In the genomic region with DNA sequence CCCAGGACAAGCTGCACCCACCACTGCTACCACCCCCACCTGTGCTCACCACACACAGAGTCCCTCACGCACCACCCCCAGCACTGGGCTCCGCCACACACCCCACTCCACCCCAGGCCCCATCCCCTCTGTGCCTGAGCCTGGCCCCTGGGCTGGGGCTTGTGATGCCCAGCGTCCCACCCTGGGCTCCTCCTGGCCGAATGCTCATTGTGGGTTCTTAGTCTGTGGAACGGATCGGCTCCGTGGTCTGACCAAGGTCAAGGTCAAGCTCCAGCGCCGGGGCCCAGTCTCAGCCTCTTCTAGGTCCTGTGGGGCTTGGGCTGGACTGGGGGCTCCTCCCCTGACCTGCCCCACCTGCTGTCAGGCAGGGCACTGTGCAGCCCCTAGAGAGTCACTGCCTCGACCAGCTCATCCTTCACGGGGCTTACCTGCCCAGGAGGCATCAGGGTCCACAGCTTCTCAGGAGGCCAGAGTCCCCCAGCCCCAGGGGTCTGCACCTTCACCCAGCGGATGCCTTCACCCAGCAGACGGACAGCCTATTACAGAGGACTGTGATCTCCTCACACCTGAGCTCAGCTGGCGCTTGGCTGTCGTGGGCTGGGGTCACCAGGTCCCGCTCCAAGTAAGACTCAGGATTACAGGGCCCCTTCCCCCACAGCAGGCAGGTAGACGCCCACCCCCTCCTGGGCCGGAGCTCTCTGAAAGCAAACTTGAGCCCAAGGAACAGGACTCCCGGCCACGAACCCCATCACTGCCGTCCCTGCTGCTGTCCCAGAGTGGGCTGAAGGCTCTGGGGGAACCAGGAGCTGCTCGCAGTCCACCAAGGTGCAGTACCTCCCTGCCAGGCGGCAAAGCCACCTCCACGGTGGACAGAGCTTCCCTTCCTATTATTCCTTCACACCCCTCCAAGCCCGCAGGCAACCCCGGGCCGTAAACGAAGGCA, we compare ENCODE assay signal across 21 cellular contexts. TPM values are rescaled to one million over a fixed set of nuclear protein-coding genes. Genes with fewer than 3 reads are reported as not detected.
DNase-seq lines count a peak whose midpoint lies in the region; ATAC-seq and TF ChIP-seq lines count a peak whose summit lies in the region.
"Had no signal": no experiment of that assay in that cellular context is flagged by ENCODE, and none has a peak within 500 bp of the region (broad histone marks: within the 10 kb centered on the region; RNA-seq: fewer than 3 reads in every experiment).

No MANE protein-coding gene starts in this region.

- H3K27me3 ChIP-seq in right cardiac atrium (ENCODE audit: control insufficient read depth, insufficient read depth): no peaks in the 10 kb centered on the region
- peaks cover 0 to 18% (median 5%) of the 10 kb centered on the region in 3 experiments for H3K27me3 ChIP-seq in neuronal stem cell (ENCODE audit: control insufficient read depth in 3 of 3, insufficient read depth in 3 of 3, low read depth in 1 of 3, low read length in 3 of 3)
- H3K27me3 ChIP-seq in neural progenitor cell: peaks cover 16% of the 10 kb centered on the region

- H3K79me1 ChIP-seq in neuronal stem cell (ENCODE audit: low read depth, low read length): no peaks in the 10 kb centered on the region

- H3K9ac ChIP-seq in neuronal stem cell (ENCODE audit: low read depth, low read length, poor library complexity) (no peak overlapping the region), neural progenitor cell (no peak overlapping the region)
- H3K9ac ChIP-seq: BLaER1 treated with 17β-estradiol and CSF1 and Interleukin-3, amounts not matched to agents 10 nM and 100 nM; GM23248 had no signal

- H2AK5ac ChIP-seq in neuronal stem cell (ENCODE audit: low read depth, low read length): peak overlapping the region; percentile 54

- H4K20me1 ChIP-seq in neural progenitor cell (ENCODE audit: low read depth): no peaks in the 10 kb centered on the region

- H3K4ac ChIP-seq in neuronal stem cell (ENCODE audit: low read length): no peak overlapping the region

- H3K27ac ChIP-seq in right cardiac atrium (ENCODE audit: low read length) (no peak overlapping the region), neuronal stem cell (replicated peaks; ENCODE audit: low read length) (no peak overlapping the region), neural progenitor cell (no peak overlapping the region)
- H3K27ac ChIP-seq: BLaER1 treated with 17β-estradiol and CSF1 and Interleukin-3, amounts not matched to agents 10 nM and 100 nM; GM23248 had no signal

- peak overlapping the region; percentile 35 for H3K18ac ChIP-seq in neuronal stem cell (ENCODE audit: low read length)

- H3K36me3 Mint-ChIP-seq in chondrocyte (ENCODE audit: low read depth): no peaks in the 10 kb centered on the region
- no peaks in the 10 kb centered on the region for H3K36me3 Mint-ChIP-seq in neural progenitor cell
- H3K36me3 Mint-ChIP-seq: CD8-positive, alpha-beta T cell had no signal

- WGBS in right cardiac atrium: 85% methylated on average over 28 of the region's 28 CpGs
- WGBS in neuronal stem cell (ENCODE audit: extremely low coverage in 2 of 2, insufficient read length in 2 of 2, insufficient replicate concordance in 1 of 2), 2 donors: no CpG with 5 or more reads among the region's 28 CpGs

- no peak overlapping the region for H2BK5ac ChIP-seq in neuronal stem cell (ENCODE audit: low read length)

- H3F3A ChIP-seq in neural progenitor cell (ENCODE audit: low read depth): peaks cover 3% of the 10 kb centered on the region

- no peaks in the 10 kb centered on the region for H3K4me1 Mint-ChIP-seq in chondrocyte (ENCODE audit: low read depth)
- peaks cover 3% of the 10 kb centered on the region for H3K4me1 Mint-ChIP-seq in neural progenitor cell
- H3K4me1 Mint-ChIP-seq: B cell had no signal

- no peak overlapping the region for H4K91ac ChIP-seq in neuronal stem cell (ENCODE audit: low read depth, low read length, poor library complexity)

- H3K9me3 ChIP-seq in right cardiac atrium (ENCODE audit: control insufficient read depth, low read length) (no peaks in the 10 kb centered on the region), neuronal stem cell (replicated peaks in 1 of 2; ENCODE audit: control insufficient read depth in 2 of 2, insufficient read depth in 1 of 2, low read depth in 1 of 2, low read length in 2 of 2) (peaks cover 0 to 4% of the 10 kb centered on the region in 2 donors), neural progenitor cell (ENCODE audit: low read depth) (no peaks in the 10 kb centered on the region)
- H3K9me3 ChIP-seq: BLaER1 treated with 17β-estradiol and CSF1 and Interleukin-3, amounts not matched to agents 10 nM and 100 nM; HAP-1 had no signal

- H3K36me3 ChIP-seq in neuronal stem cell (replicated peaks in 1 of 2; ENCODE audit: control insufficient read depth in 2 of 2, insufficient read depth in 2 of 2, low read length in 2 of 2) (peaks cover 0 to 5% of the 10 kb centered on the region in 2 donors), neural progenitor cell (no peaks in the 10 kb centered on the region)
- H3K36me3 ChIP-seq: BLaER1 treated with 17β-estradiol and CSF1 and Interleukin-3, amounts not matched to agents 10 nM and 100 nM; HAP-1 had no signal

- H3K27me3 Mint-ChIP-seq in chondrocyte (ENCODE audit: low read depth) (peaks cover 28% of the 10 kb centered on the region), neural progenitor cell (ENCODE audit: insufficient read depth, low read depth) (peaks cover 10% of the 10 kb centered on the region)

- DNase-seq in right cardiac atrium (peak in 2 of 3 donors; percentile 28 to 46), Right ventricle myocardium superior (no peak), chondrocyte (ENCODE audit: low spot score) (peak; percentile 83), neuronal stem cell (ENCODE audit: low spot score) (no peak), GDM1 (lab: John Stamatoyannopoulos, UW) (no peak), HPDE6-E6E7 (ENCODE audit: extremely low spot score) (no peak), neural progenitor cell (ENCODE audit: low spot score) (no peak)
- DNase-seq: 8988T, Calu3, DND-41, EL, GM23248 had no signal

- H3K9me3 Mint-ChIP-seq in chondrocyte (ENCODE audit: low read depth): no peaks in the 10 kb centered on the region
- peaks cover 3% of the 10 kb centered on the region for H3K9me3 Mint-ChIP-seq in neural progenitor cell
- H3K9me3 Mint-ChIP-seq: CD8-positive, alpha-beta T cell had no signal

- H3K4me3 Mint-ChIP-seq in chondrocyte (ENCODE audit: unreplicated experiment) (no peak overlapping the region), neural progenitor cell (no peak overlapping the region)
- H3K4me3 Mint-ChIP-seq: B cell; CD8-positive, alpha-beta T cell had no signal

- no peak overlapping the region for H2AFZ ChIP-seq in neuronal stem cell (ENCODE audit: low read length)
- no peak overlapping the region for H2AFZ ChIP-seq in neural progenitor cell (replicated peaks)
- H2AFZ ChIP-seq: GM23248 had no signal

- H3K23ac ChIP-seq in neuronal stem cell (ENCODE audit: low read depth, low read length, poor library complexity): peak overlapping the region; percentile 17

- H2BK12ac ChIP-seq in neuronal stem cell (ENCODE audit: low read length): no peak overlapping the region

- H3K27ac Mint-ChIP-seq in chondrocyte (ENCODE audit: unreplicated experiment) (no peak overlapping the region), neural progenitor cell (no peak overlapping the region)
- H3K27ac Mint-ChIP-seq: B cell; CD8-positive, alpha-beta T cell had no signal

- no peak overlapping the region for H4K8ac ChIP-seq in neuronal stem cell (ENCODE audit: low read depth, low read length)

- no peaks in the 10 kb centered on the region for H3K4me1 ChIP-seq in right cardiac atrium (ENCODE audit: control insufficient read depth, insufficient read depth, low read length)
- H3K4me1 ChIP-seq in neuronal stem cell (ENCODE audit: control insufficient read depth in 2 of 2, insufficient read depth in 1 of 2, low read depth in 1 of 2, low read length in 2 of 2): no peaks in the 10 kb centered on the region
- no peaks in the 10 kb centered on the region for H3K4me1 ChIP-seq in neural progenitor cell
- H3K4me1 ChIP-seq: HAP-1 had no signal

- TF ChIP-seq CTCF in chondrocyte (IDR thresholded peaks at IDR 0.05) (no peak), neural progenitor cell (IDR thresholded peaks at IDR 0.05) (no peak)

- no peaks in the 10 kb centered on the region for H3K79me2 ChIP-seq in neural progenitor cell (ENCODE audit: low read depth)

- intact Hi-C loops in right cardiac atrium (cut with DNase I): no loop called here
- intact Hi-C loops in Right ventricle myocardium superior (cut with DNase I): no loop called here

- H3K4me3 ChIP-seq in right cardiac atrium (ENCODE audit: low read length) (no peak overlapping the region), neuronal stem cell (ENCODE audit: low read length in 2 of 2) (no peak overlapping the region), neural progenitor cell (no peak overlapping the region)
- H3K4me3 ChIP-seq: BLaER1 treated with 17β-estradiol and CSF1 and Interleukin-3, amounts not matched to agents 10 nM and 100 nM; GM23248; HAP-1 had no signal

- ATAC-seq in right cardiac atrium (no peak), Right ventricle myocardium superior (ENCODE audit: poor library complexity) (no peak)
- ATAC-seq: CD8-positive, alpha-beta T cell had no signal

- peak overlapping the region; percentile 94 for H3K14ac ChIP-seq in neuronal stem cell (ENCODE audit: low read length)

- no peak overlapping the region for H2BK15ac ChIP-seq in neuronal stem cell (ENCODE audit: low read length)

- peak overlapping the region; percentile 63 for H2BK120ac ChIP-seq in neuronal stem cell (ENCODE audit: low read depth, low read length)

- no peak overlapping the region for H3K4me2 ChIP-seq in neuronal stem cell (ENCODE audit: insufficient read depth, low read length, poor library complexity, severe bottlenecking)
- no peak overlapping the region for H3K4me2 ChIP-seq in neural progenitor cell
- H3K4me2 ChIP-seq: BLaER1 treated with 17β-estradiol and CSF1 and Interleukin-3, amounts not matched to agents 10 nM and 100 nM had no signal

RNA-seq across cellular contexts. Expression of gene UTF1, which starts 15.3 kb away (rescaled TPM):
- total RNA-seq in right cardiac atrium: not detected
- polyA plus RNA-seq in right cardiac atrium: not detected
- total RNA-seq in Right ventricle myocardium superior: not detected
- total RNA-seq in chondrocyte: not detected in 3 replicates
- 0.35 TPM for polyA plus RNA-seq in neuronal stem cell (2013, experiment 1 of 2)
- polyA plus RNA-seq in neuronal stem cell (2013, experiment 2 of 2): 0.33 TPM
- not detected in 2 replicates for total RNA-seq in neural progenitor cell (ENCODE audit: low replicate concordance)
- total RNA-seq: A673; Calu3; CD8-positive, alpha-beta T cell; G401; GM23248; H4; HT1080 had no signal
- polyA plus RNA-seq: AG04450, GM23248 had no signal

RNA-seq across cellular contexts. Expression of gene VENTX, which starts 22.9 kb away (rescaled TPM):
- under 1 TPM; 0.45 to 0.89 (median 0.68) TPM for total RNA-seq in right cardiac atrium
- 0.48 TPM for polyA plus RNA-seq in right cardiac atrium
- 0.43 TPM for total RNA-seq in Right ventricle myocardium superior
- total RNA-seq in chondrocyte: not detected in 3 replicates
- polyA plus RNA-seq in neuronal stem cell (2013, experiment 1 of 2): 0.42 TPM
- 0.35 TPM for polyA plus RNA-seq in neuronal stem cell (2013, experiment 2 of 2)
- 1.0 TPM in 1 of 2 replicates, not detected in the other for total RNA-seq in neural progenitor cell (ENCODE audit: low replicate concordance)
- total RNA-seq: A673; B cell; Calu3; CD8-positive, alpha-beta T cell; G401; GM23248; H4 had no signal
- polyA plus RNA-seq: AG04450, GM23248 had no signal

RNA-seq across cellular contexts. Expression of gene KNDC1, which starts 54.7 kb away (rescaled TPM):
- total RNA-seq in right cardiac atrium: 1 to 10 TPM in 2 of 4 donors, under 1 TPM in 2; 0.41 to 1.4 (median 0.91) TPM
- 0.23 TPM for polyA plus RNA-seq in right cardiac atrium
- not detected for total RNA-seq in Right ventricle myocardium superior
- 0.24 to 0.72 TPM (median 0.55 TPM) in 3 replicates for total RNA-seq in chondrocyte
- polyA plus RNA-seq in neuronal stem cell (2013, experiment 1 of 2): 6.4 TPM
- polyA plus RNA-seq in neuronal stem cell (2013, experiment 2 of 2): 6.1 TPM
- 1.8 and 5.6 TPM in 2 replicates for total RNA-seq in neural progenitor cell (ENCODE audit: low replicate concordance)
- total RNA-seq: A673; CD8-positive, alpha-beta T cell; HT1080 had no signal

Comparison
In these comparisons a context has a peak if more than half of its experiments do, and no peak if none do; other contexts are left out.
1. DNase-seq: peak in right cardiac atrium (2 of 3) and chondrocyte (single experiment); none in Right ventricle myocardium superior (single experiment), neuronal stem cell (single experiment), GDM1 (single experiment), HPDE6-E6E7 (single experiment) and neural progenitor cell (single experiment).